2 cellular contexts compared by ENCODE assay signal in genomic region chr2:100767810-100768806, GRCh38.
A peak's percentile ranks its signal among the peaks of the same experiment; 100 is the strongest.
TF ChIP-seq lines count a peak whose summit lies in the region.

No MANE protein-coding gene starts in this region.

TF ChIP-seq in HepG2, 621 proteins besides CTCF, POLR2A, EP300 and RAD21 (continues in another document):
- TF ChIP-seq HDAC1 (CRISPR knock-in tag; IDR thresholded peaks at IDR 0.05) (no peak), ZHX2 (IDR thresholded peaks at IDR 0.05; ENCODE audit: low read depth) (no peak), ZHX2 (CRISPR knock-in tag; IDR thresholded peaks at IDR 0.05; ENCODE audit: borderline replicate concordance) (no peak), TBX2 (CRISPR knock-in tag; IDR thresholded peaks at IDR 0.05; ENCODE audit: borderline replicate concordance) (0 out of 2 replicates have a peak, but pooled peaks have one; percentile 9), MXD4 (CRISPR knock-in tag; IDR thresholded peaks at IDR 0.05) (no peak), ZNF232 (CRISPR knock-in tag; IDR thresholded peaks at IDR 0.05; ENCODE audit: borderline replicate concordance) (no peak), ZNF331 (CRISPR knock-in tag; IDR thresholded peaks at IDR 0.05) (peak; percentile 66), FOXP1 (IDR thresholded peaks at IDR 0.05) (no peak), FOXP1 (CRISPR knock-in tag; IDR thresholded peaks at IDR 0.05) (0 out of 2 replicates have a peak, but pooled peaks have one; percentile 40), REL (CRISPR knock-in tag; conservative IDR thresholded peaks at IDR 0.05) (no peak), MED1 (CRISPR knock-in tag; IDR thresholded peaks at IDR 0.05) (peak; percentile 47; the same call in 1 of the 2 replicates), PAF1 (CRISPR knock-in tag; IDR thresholded peaks at IDR 0.05) (no peak), NCOA1 (CRISPR knock-in tag; IDR thresholded peaks at IDR 0.05) (no peak), THAP11 (CRISPR knock-in tag; IDR thresholded peaks at IDR 0.05) (0 out of 2 replicates have a peak, but pooled peaks have one; percentile 26), MBD4 (IDR thresholded peaks at IDR 0.05; ENCODE audit: borderline replicate concordance, low read length) (no peak), GTF2F1 (IDR thresholded peaks at IDR 0.05; ENCODE audit: low read length) (no peak), FOXJ3 (CRISPR knock-in tag; IDR thresholded peaks at IDR 0.05; ENCODE audit: borderline replicate concordance) (0 out of 2 replicates have a peak, but pooled peaks have one; percentile 65), POLR2AphosphoS2 (IDR thresholded peaks at IDR 0.05; ENCODE audit: low read depth, low read length) (no peak), ZNF747 (CRISPR knock-in tag; IDR thresholded peaks at IDR 0.05; ENCODE audit: borderline replicate concordance) (no peak), MEIS2 (CRISPR knock-in tag; IDR thresholded peaks at IDR 0.05) (no peak), KLF6 (CRISPR knock-in tag; IDR thresholded peaks at IDR 0.05) (no peak), SOX5 (CRISPR knock-in tag; IDR thresholded peaks at IDR 0.05; ENCODE audit: borderline replicate concordance) (peak; percentile 85), RNF2 (conservative IDR thresholded peaks at IDR 0.05; ENCODE audit: low read depth) (no peak), JUN (CRISPR knock-in tag; IDR thresholded peaks at IDR 0.05) (no peak), ZNF670 (CRISPR knock-in tag; IDR thresholded peaks at IDR 0.05; ENCODE audit: borderline replicate concordance) (no peak), SMYD3 (CRISPR knock-in tag; IDR thresholded peaks at IDR 0.05) (0 out of 2 replicates have a peak, but pooled peaks have one; percentile 38), ZNF260 (CRISPR knock-in tag; IDR thresholded peaks at IDR 0.05; ENCODE audit: borderline replicate concordance, low read depth) (no peak), MAX (IDR thresholded peaks at IDR 0.05) (no peak), SIX4 (CRISPR knock-in tag; IDR thresholded peaks at IDR 0.05) (no peak), ZGPAT (CRISPR knock-in tag; IDR thresholded peaks at IDR 0.05) (peak; percentile 47; the same call in 1 of the 2 replicates), GATAD1 (CRISPR knock-in tag; IDR thresholded peaks at IDR 0.05) (peak; percentile 41; the same call in 1 of the 2 replicates), ZNF256 (CRISPR knock-in tag; conservative IDR thresholded peaks at IDR 0.05) (peak; percentile 36; the same call in 1 of the 2 replicates), PHF21A (CRISPR knock-in tag; IDR thresholded peaks at IDR 0.05) (no peak), RXRB (CRISPR knock-in tag; IDR thresholded peaks at IDR 0.05; ENCODE audit: borderline replicate concordance) (0 out of 2 replicates have a peak, but pooled peaks have one; percentile 45)

TF ChIP-seq in endothelial cell of umbilical vein, 7 proteins besides CTCF, POLR2A, EP300 and RAD21:
- TF ChIP-seq EZH2 (IDR thresholded peaks at IDR 0.05; ENCODE audit: borderline replicate concordance, low read depth, low read length, severe bottlenecking) (no peak), MAX (IDR thresholded peaks at IDR 0.05; ENCODE audit: insufficient read depth, insufficient read length) (no peak), FOS (IDR thresholded peaks at IDR 0.05; ENCODE audit: borderline replicate concordance, insufficient read depth, low read length) (no peak), GATA2 (IDR thresholded peaks at IDR 0.05; ENCODE audit: insufficient read depth, insufficient read length, low read depth, low read length) (no peak), JUN (IDR thresholded peaks at IDR 0.05; ENCODE audit: borderline replicate concordance, insufficient read depth, insufficient read length, low read depth) (no peak), POLR2AphosphoS5 (IDR thresholded peaks at IDR 0.05; ENCODE audit: insufficient read depth, low read depth, low read length) (no peak), MYC (IDR thresholded peaks at IDR 0.05; ENCODE audit: low read depth, low read length) (no peak)
